ENCODE assay signal across 17 cellular contexts in genomic region chr7:13841284-13841683, GRCh38.
A peak's percentile ranks its signal among the peaks of the same experiment; 100 is the strongest.
DNase-seq lines count a peak whose midpoint lies in the region; ATAC-seq, FAIRE-seq and TF ChIP-seq lines count a peak whose summit lies in the region.
"Had no signal": no experiment of that assay in that cellular context is flagged by ENCODE, and none has a peak within 500 bp of the region (broad histone marks: within the 10 kb centered on the region; RNA-seq: fewer than 3 reads in every experiment).

No MANE protein-coding gene starts in this region.

- no peaks in the 10 kb centered on the region for H3K79me1 ChIP-seq in H1 (ENCODE audit: low read depth, low read length)

- H3K4me3 ChIP-seq in H1 (ENCODE audit: extremely low read depth in 1 of 4, insufficient read depth in 2 of 4, low read depth in 3 of 4, low read length in 4 of 4), result no peak overlapping the region
- H3K4me3 ChIP-seq in liver (ENCODE audit: low read depth in 1 of 3, low read length in 3 of 3), result no peak overlapping the region
- H3K4me3 ChIP-seq in uterus, result no peak overlapping the region
- no peak overlapping the region for H3K4me3 ChIP-seq in lower lobe of right lung
- H3K4me3 ChIP-seq in left ventricle myocardium inferior, result no peak overlapping the region

- no peak overlapping the region for H4K8ac ChIP-seq in H1 (ENCODE audit: extremely low read depth, insufficient read depth, low read length)

- no peak overlapping the region for H3K23ac ChIP-seq in H1 (ENCODE audit: insufficient read length)

- H2BK5ac ChIP-seq in H1 (ENCODE audit: low read depth, low read length), result no peak overlapping the region

- H3K27me3 ChIP-seq in H1 (replicated peaks in 1 of 4; ENCODE audit: control insufficient read depth in 3 of 4, extremely low read depth in 1 of 4, insufficient read depth in 3 of 4, low read length in 3 of 4) (no peaks in the 10 kb centered on the region; a peak in 1 of 7 replicates), liver (ENCODE audit: control insufficient read depth in 4 of 4, insufficient read depth in 4 of 4, low read length in 3 of 4) (no peaks in the 10 kb centered on the region), uterus (no peaks in the 10 kb centered on the region), lower lobe of right lung (ENCODE audit: low read depth) (no peaks in the 10 kb centered on the region), left ventricle myocardium inferior (ENCODE audit: low read depth) (no peaks in the 10 kb centered on the region)

- no peak for ATAC-seq in lower lobe of right lung
- ATAC-seq: CD8-positive, alpha-beta T cell; HCT116 had no signal

- H3K9me3 ChIP-seq in H1 (ENCODE audit: insufficient read depth in 2 of 2, low read depth in 1 of 2, low read length in 1 of 2) (no peaks in the 10 kb centered on the region), liver (ENCODE audit: control insufficient read depth in 4 of 4, low read length in 3 of 4) (no peaks in the 10 kb centered on the region), uterus (no peaks in the 10 kb centered on the region), lower lobe of right lung (no peaks in the 10 kb centered on the region), left ventricle myocardium inferior (replicated peaks) (no peaks in the 10 kb centered on the region)

- H3K27ac ChIP-seq in H1 (ENCODE audit: low read depth, low read length), result no peak overlapping the region
- no peak overlapping the region for H3K27ac ChIP-seq in liver (ENCODE audit: low read depth in 1 of 2, low read length in 2 of 2)
- H3K27ac ChIP-seq in uterus, result no peak overlapping the region
- H3K27ac ChIP-seq in lower lobe of right lung, result no peak overlapping the region
- H3K27ac ChIP-seq in left ventricle myocardium inferior (replicated peaks), result no peak overlapping the region
- H3K27ac ChIP-seq: 22Rv1 had no signal

- H2BK15ac ChIP-seq in H1 (ENCODE audit: low read length), result no peak overlapping the region

- no peak for TF ChIP-seq EP300 in H1 (IDR thresholded peaks at IDR 0.05; ENCODE audit: borderline replicate concordance in 1 of 2, low read depth in 2 of 2, low read length in 2 of 2)

- no peak overlapping the region for H4K91ac ChIP-seq in H1 (replicated peaks; ENCODE audit: insufficient read length, low read length)

- no peak overlapping the region for H2BK12ac ChIP-seq in H1 (ENCODE audit: low read depth, low read length)

- no peaks in the 10 kb centered on the region for H3K79me2 ChIP-seq in H1 (ENCODE audit: control insufficient read depth in 1 of 2, insufficient read depth in 2 of 2, low read length in 2 of 2)

- TF ChIP-seq POLR2A in H1 (IDR thresholded peaks at IDR 0.05; ENCODE audit: control extremely low read depth in 1 of 2, low read depth in 2 of 2, low read length in 2 of 2), result no peak
- TF ChIP-seq POLR2A in uterus (IDR thresholded peaks at IDR 0.05), result no peak

- DNase-seq in NCI-H146 treated with DMSO at 0.1 percent for 48 hours (lab: John Stamatoyannopoulos, UW; ENCODE audit: unreplicated experiment), result peak; percentile 6
- DNase-seq in NCI-H146 (lab: John Stamatoyannopoulos, UW), result no peak
- no peak for DNase-seq in H1 (ENCODE audit: low read depth in 1 of 2, low spot score in 2 of 2)
- no peak for DNase-seq in uterus
- DNase-seq in lower lobe of right lung, result no peak
- DNase-seq in left ventricle myocardium inferior, result no peak
- no peak for DNase-seq in LoVo (ENCODE audit: low spot score)
- DNase-seq: CD8-positive, alpha-beta T cell; COR-L47; DMS153; GF-D8; KG1 had no signal

- no peak overlapping the region for H3K4me2 ChIP-seq in H1 (ENCODE audit: insufficient read depth in 1 of 2, low read depth in 2 of 2, low read length in 2 of 2)

- no peak overlapping the region for H2BK120ac ChIP-seq in H1 (replicated peaks; ENCODE audit: low read depth, low read length)

- POLR2A ChIA-PET in H1 (lab: Charles Lee; ENCODE audit: partially characterized antibody), result no interaction called here

- no peak overlapping the region for H3K4ac ChIP-seq in H1 (replicated peaks; ENCODE audit: insufficient read length, low read depth, low read length)

- no peak overlapping the region for H2BK20ac ChIP-seq in H1 (ENCODE audit: low read length)

- TF ChIP-seq CTCF in H1 (IDR thresholded peaks at IDR 0.05; ENCODE audit: control extremely low read depth in 1 of 3, insufficient read depth in 1 of 3, low read depth in 1 of 3, low read length in 3 of 3), result no peak
- TF ChIP-seq CTCF in liver (IDR thresholded peaks at IDR 0.05; ENCODE audit: low read depth, low read length, missing input control), result no peak
- TF ChIP-seq CTCF in uterus (IDR thresholded peaks at IDR 0.05), result no peak
- TF ChIP-seq CTCF in lower lobe of right lung (IDR thresholded peaks at IDR 0.05), result no peak
- no peak for TF ChIP-seq CTCF in left ventricle myocardium inferior (IDR thresholded peaks at IDR 0.05; ENCODE audit: borderline replicate concordance)

- intact Hi-C loops in uterus (cut with DNase I; ENCODE audit: low total_unique reads) (no loop called here), lower lobe of right lung (cut with DNase I) (no loop called here), left ventricle myocardium inferior (cut with micrococcal nuclease) (no loop called here)

- H2AFZ ChIP-seq in H1 (ENCODE audit: low read length), result no peak overlapping the region

- H3K4me1 ChIP-seq in H1 (replicated peaks in 1 of 4; ENCODE audit: control insufficient read depth in 3 of 4, insufficient read depth in 4 of 4, low read length in 3 of 4) (peaks cover 0 to 6% (median 0%) of the 10 kb centered on the region in 4 experiments; a peak in 1 of 7 replicates), liver (ENCODE audit: control insufficient read depth in 4 of 4, insufficient read depth in 4 of 4, low read length in 3 of 4) (no peaks in the 10 kb centered on the region), uterus (no peaks in the 10 kb centered on the region), lower lobe of right lung (no peaks in the 10 kb centered on the region), left ventricle myocardium inferior (no peaks in the 10 kb centered on the region)

- H3K18ac ChIP-seq in H1 (ENCODE audit: extremely low read depth, low read length), result no peak overlapping the region

- peak; percentile 24 for FAIRE-seq in H1 (lab: Jason Lieb, UNC)
- FAIRE-seq: D721Med, HTR-8/SVneo had no signal

- H4K20me1 ChIP-seq in H1 (replicated peaks in 1 of 2; ENCODE audit: control insufficient read depth in 1 of 2, insufficient read depth in 2 of 2, low read length in 2 of 2), result no peaks in the 10 kb centered on the region

- H3K14ac ChIP-seq in H1 (ENCODE audit: insufficient read length), result no peak overlapping the region

- H3K36me3 ChIP-seq in H1 (ENCODE audit: control insufficient read depth in 2 of 4, insufficient read depth in 4 of 4, low read length in 3 of 4) (no peaks in the 10 kb centered on the region; a peak in 1 of 8 replicates), liver (ENCODE audit: control insufficient read depth in 4 of 4, insufficient read depth in 3 of 4, low read depth in 1 of 4, low read length in 3 of 4) (no peaks in the 10 kb centered on the region), uterus (no peaks in the 10 kb centered on the region), lower lobe of right lung (no peaks in the 10 kb centered on the region), left ventricle myocardium inferior (no peaks in the 10 kb centered on the region)

- 86% methylated on average over 2 of the region's 2 CpGs; no CpG with 5 or more reads in 1 of the 2 experiments for WGBS in H1 (ENCODE audit: extremely low coverage in 1 of 2, insufficient coverage in 1 of 2, insufficient read length in 1 of 2, insufficient replicate concordance in 2 of 2, low coverage in 1 of 2, low lambda C conversion rate in 2 of 2, missing lambda C conversion rate in 1 of 2), 2 experiments
- WGBS in liver, result 45% methylated on average over 2 of the region's 2 CpGs

- no peak overlapping the region for H3K56ac ChIP-seq in H1 (replicated peaks; ENCODE audit: insufficient read length, low read depth, low read length)

- no peak for TF ChIP-seq RAD21 in H1 (IDR thresholded peaks at IDR 0.05 in 1 of 2, conservative IDR thresholded peaks at IDR 0.05 in 1 of 2; ENCODE audit: low read depth in 2 of 2, low read length in 2 of 2)
- no peak for TF ChIP-seq RAD21 in liver (IDR thresholded peaks at IDR 0.05)

- H3K9ac ChIP-seq in H1 (replicated peaks in 1 of 4; ENCODE audit: extremely low read depth in 1 of 4, low read depth in 3 of 4, low read length in 3 of 4) (no peak overlapping the region), liver (ENCODE audit: low read depth in 1 of 2, low read length in 2 of 2) (no peak overlapping the region)

- CTCF ChIA-PET in H1 (lab: Charles Lee; ENCODE audit: partially characterized antibody), result interaction anchor here (0.7 kb wide), 1 partner anchor 983 kb away, joined by 3 read pairs; no protein-coding TSS in a partner anchor

- H4K5ac ChIP-seq in H1 (ENCODE audit: insufficient read length, low read depth, low read length), result no peak overlapping the region

- H2AK5ac ChIP-seq in H1 (ENCODE audit: low read depth, low read length), result no peak overlapping the region

- no peaks in the 10 kb centered on the region for H3K23me2 ChIP-seq in H1 (ENCODE audit: low read depth, low read length)

TF ChIP-seq in H1, 55 proteins besides CTCF, POLR2A, EP300 and RAD21 (continues in another document):
- no peak for TF ChIP-seq KDM4A (IDR thresholded peaks at IDR 0.05; ENCODE audit: low read depth, low read length, severe bottlenecking)
- no peak for TF ChIP-seq SIN3A (conservative IDR thresholded peaks at IDR 0.05 in 1 of 2, IDR thresholded peaks at IDR 0.05 in 1 of 2; ENCODE audit: low read depth in 1 of 2, low read length in 2 of 2)
- TF ChIP-seq GABPA (IDR thresholded peaks at IDR 0.05; ENCODE audit: borderline replicate concordance, insufficient read depth, low read length), result no peak
- TF ChIP-seq POU5F1 (IDR thresholded peaks at IDR 0.05; ENCODE audit: low read depth, low read length), result no peak
- TF ChIP-seq SAP30 (IDR thresholded peaks at IDR 0.05; ENCODE audit: insufficient read depth, insufficient replicate concordance, low read length), result no peak
- TF ChIP-seq SIRT6 (IDR thresholded peaks at IDR 0.05; ENCODE audit: low read length), result no peak
- no peak for TF ChIP-seq RFX5 (IDR thresholded peaks at IDR 0.05; ENCODE audit: borderline replicate concordance, low read depth, low read length)

TF ChIP-seq in liver, 16 proteins besides CTCF, POLR2A, EP300 and RAD21:
- TF ChIP-seq HNF4A (conservative IDR thresholded peaks at IDR 0.05), result peak; percentile 73 to 76
- peak; percentile 84 for TF ChIP-seq ATF3 (IDR thresholded peaks at IDR 0.05)
- peak; percentile 23 for TF ChIP-seq HNF4G (IDR thresholded peaks at IDR 0.05)
- no peak for TF ChIP-seq MAX (IDR thresholded peaks at IDR 0.05)
TF ChIP-seq in liver: peak in this region for 3.
